9 cellular contexts compared by ENCODE assay signal in the genomic region with DNA sequence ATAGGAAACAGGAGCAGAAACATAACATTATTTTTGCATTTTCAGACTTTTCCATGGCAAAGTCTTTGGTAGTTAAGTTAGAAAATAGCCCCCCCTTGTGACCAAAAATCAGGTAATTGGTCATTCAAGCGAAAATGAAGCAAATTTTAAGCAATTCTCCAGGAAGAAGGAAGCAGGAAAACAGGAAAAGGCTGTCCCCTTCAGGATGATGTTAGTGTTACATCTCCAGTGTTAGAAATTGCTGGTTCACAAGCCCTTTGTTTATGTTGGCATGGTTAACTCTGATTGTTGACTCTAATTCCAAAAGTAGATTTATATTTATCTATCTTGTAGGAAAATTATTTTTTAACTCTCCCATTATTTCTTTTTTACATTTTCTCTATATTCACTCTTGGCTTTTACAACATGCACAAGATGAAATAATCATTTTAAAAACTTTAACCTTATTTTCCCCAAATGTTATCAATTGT. TPM values are rescaled to one million over a fixed set of nuclear protein-coding genes. Genes with fewer than 3 reads are reported as not detected.
A peak's percentile ranks its signal among the peaks of the same experiment; 100 is the strongest.
DNase-seq lines count a peak whose midpoint lies in the region; ATAC-seq and TF ChIP-seq lines count a peak whose summit lies in the region.
"Had no signal": no experiment of that assay in that cellular context is flagged by ENCODE, and none has a peak within 500 bp of the region (broad histone marks: within the 10 kb centered on the region; RNA-seq: fewer than 3 reads in every experiment).

No MANE protein-coding gene starts in this region.

- no peak overlapping the region for H3K27ac Mint-ChIP-seq in naive B cell
- H3K27ac Mint-ChIP-seq: activated T-cell treated with anti-CD3 and anti-CD28 coated beads, Interleukin-2, amount 50 U/mL, for 72 hours had no signal

- no peaks in the 10 kb centered on the region for H3K9me3 ChIP-seq in esophagus squamous epithelium

- intact Hi-C loops in esophagus squamous epithelium (cut with DNase I): no loop called here

- DNase-seq in GM06990 (ENCODE audit: extremely low read depth, insufficient read length) (no peak), NCI-H1092 (lab: John Stamatoyannopoulos, UW) (peak; percentile 55), SHP77 treated with DMSO at 0.1 percent for 48 hours (lab: John Stamatoyannopoulos, UW) (peak; percentile 53), esophagus squamous epithelium (lab: John Stamatoyannopoulos, UW) (no peak), naive B cell (peak; percentile 9)

- TF ChIP-seq CTCF in GM06990 (IDR thresholded peaks at IDR 0.05; ENCODE audit: insufficient read depth, low read length, poor library complexity, severe bottlenecking): peak; percentile 53
- peak in 5 of 6 experiments; percentile 63 to 79 (median 68) for TF ChIP-seq CTCF in esophagus squamous epithelium (IDR thresholded peaks at IDR 0.05)

- H3K27me3 ChIP-seq in GM06990 (replicated peaks; ENCODE audit: control insufficient read depth, insufficient read depth, low read length) (no peaks in the 10 kb centered on the region), esophagus squamous epithelium (no peaks in the 10 kb centered on the region)

- H3K27me3 Mint-ChIP-seq in naive B cell: peaks cover 0 to 22% (median 8%) of the 10 kb centered on the region in 3 donors

- 0% methylated on average over 1 of the region's 1 CpG for WGBS in esophagus squamous epithelium, 2 donors

- H3K9me3 Mint-ChIP-seq in naive B cell: no peaks in the 10 kb centered on the region
- H3K9me3 Mint-ChIP-seq: activated T-cell treated with anti-CD3 and anti-CD28 coated beads, Interleukin-2, amount 50 U/mL, for 72 hours had no signal

- no peaks in the 10 kb centered on the region for H3K36me3 ChIP-seq in GM06990 (ENCODE audit: control insufficient read depth, insufficient read depth, low read length)
- H3K36me3 ChIP-seq in esophagus squamous epithelium: no peaks in the 10 kb centered on the region

- no peak overlapping the region for H3K27ac ChIP-seq in esophagus squamous epithelium

- no peaks in the 10 kb centered on the region for H3K36me3 Mint-ChIP-seq in naive B cell

- no peak for TF ChIP-seq POLR2A in esophagus squamous epithelium (IDR thresholded peaks at IDR 0.05)

- ATAC-seq in naive B cell (ENCODE audit: low read depth in 2 of 2): no peak
- no peak for ATAC-seq in GM21447 (IDR thresholded peaks at IDR 0.05; ENCODE audit: unreplicated experiment)
- ATAC-seq in HG02763 (IDR thresholded peaks at IDR 0.05; ENCODE audit: unreplicated experiment): no peak
- no peak for ATAC-seq in GM21619 (IDR thresholded peaks at IDR 0.05; ENCODE audit: unreplicated experiment)
- ATAC-seq: activated T-cell treated with anti-CD3 and anti-CD28 coated beads, Interleukin-2, amount 50 U/mL, for 72 hours had no signal

- no peak overlapping the region for H3K4me3 Mint-ChIP-seq in naive B cell
- H3K4me3 Mint-ChIP-seq: activated T-cell treated with anti-CD3 and anti-CD28 coated beads, Interleukin-2, amount 50 U/mL, for 72 hours had no signal

- no peaks in the 10 kb centered on the region for H3K4me1 Mint-ChIP-seq in naive B cell

- H3K4me1 ChIP-seq in esophagus squamous epithelium: peaks cover 0 to 5% (median 0%) of the 10 kb centered on the region in 3 donors

- H3K4me3 ChIP-seq in GM06990 (replicated peaks; ENCODE audit: low read depth, low read length) (no peak overlapping the region), esophagus squamous epithelium (no peak overlapping the region)

RNA-seq across cellular contexts. Expression of a gene that starts 18.8 kb away (rescaled TPM):
- 1 to 10 TPM in 3 of 4 donors, under 1 TPM in 1; 0.95 to 5.5 (median 4.3) TPM for total RNA-seq in esophagus squamous epithelium
- polyA plus RNA-seq in naive B cell (ENCODE audit: low read depth in 6 of 6): not detected

Comparison
In these comparisons a context has a peak if more than half of its experiments do, and no peak if none do; other contexts are left out.
1. DNase-seq: peak in NCI-H1092 (single experiment), SHP77 treated with DMSO at 0.1 percent for 48 hours (single experiment) and naive B cell (single experiment); none in GM06990 (single experiment) and esophagus squamous epithelium (single experiment).